8 cellular contexts compared by ENCODE assay signal in the genomic region with DNA sequence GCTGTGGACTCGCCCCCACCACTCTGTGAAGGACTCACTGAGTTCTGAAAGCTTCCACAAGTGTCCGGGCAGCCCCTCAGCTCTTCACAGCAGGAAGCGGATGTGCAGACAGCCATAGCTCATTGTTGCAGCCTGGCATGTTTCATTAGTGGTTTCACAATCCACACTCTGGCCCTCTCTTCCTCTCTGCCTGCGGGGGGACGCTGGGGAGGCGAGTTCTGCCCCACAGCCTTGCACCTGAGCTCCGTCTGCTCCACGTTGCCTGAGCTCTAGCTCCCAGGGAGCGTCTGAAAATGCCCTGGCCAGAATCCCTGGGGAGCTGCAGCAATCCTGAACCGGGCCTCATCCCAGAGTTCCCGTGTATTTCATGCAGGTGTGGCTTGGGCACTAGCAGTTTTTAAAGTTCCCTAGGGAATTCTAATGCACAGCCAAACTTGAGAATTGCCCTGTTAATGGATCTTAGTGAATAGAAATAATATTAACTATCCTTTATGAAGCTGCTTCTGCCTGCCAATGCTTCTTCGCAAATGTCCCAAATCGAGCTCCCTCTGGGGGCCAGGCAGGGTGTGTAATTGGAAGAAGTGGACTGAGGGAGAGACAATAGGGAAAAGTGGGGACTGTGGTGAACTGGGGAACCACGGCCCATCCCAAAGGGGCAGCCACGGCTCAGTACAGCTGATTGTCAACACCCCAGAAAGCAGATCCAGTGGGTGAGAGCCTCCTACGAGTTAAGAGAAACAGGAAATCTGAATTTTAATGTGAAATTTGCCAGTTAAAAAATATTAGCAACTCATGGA. TPM values are rescaled to one million over a fixed set of nuclear protein-coding genes. Genes with fewer than 3 reads are reported as not detected.
DNase-seq lines count a peak whose midpoint lies in the region; ATAC-seq and TF ChIP-seq lines count a peak whose summit lies in the region.

No MANE protein-coding gene starts in this region.

- WGBS in heart right ventricle, 2 donors: 45 to 54% methylated on average over 16 of the region's 16 CpGs

- H3K4me1 ChIP-seq in BLaER1: peaks cover 98% of the 10 kb centered on the region
- no peaks in the 10 kb centered on the region for H3K4me1 ChIP-seq in PC-9 (replicated peaks; ENCODE audit: insufficient read depth)
- H3K4me1 ChIP-seq in heart right ventricle: peaks cover 0 to 42% (median 16%) of the 10 kb centered on the region in 9 donors
- peaks cover 34 to 56% of the 10 kb centered on the region in 2 donors for H3K4me1 ChIP-seq in gastrocnemius medialis

- no peaks in the 10 kb centered on the region for H3K9me3 ChIP-seq in BLaER1
- no peaks in the 10 kb centered on the region for H3K9me3 ChIP-seq in PC-9 (ENCODE audit: insufficient read depth, low read depth)
- no peaks in the 10 kb centered on the region for H3K9me3 ChIP-seq in heart right ventricle
- H3K9me3 ChIP-seq in gastrocnemius medialis: no peaks in the 10 kb centered on the region

- H3F3A ChIP-seq in PC-9 (ENCODE audit: insufficient read depth, low read depth): no peaks in the 10 kb centered on the region

- H3K36me3 ChIP-seq in BLaER1 (no peaks in the 10 kb centered on the region), PC-9 (ENCODE audit: low read depth) (no peaks in the 10 kb centered on the region), heart right ventricle (no peaks in the 10 kb centered on the region), gastrocnemius medialis (no peaks in the 10 kb centered on the region)

- in situ Hi-C loops in gastrocnemius medialis (cut with MboI; ENCODE audit: low sequenced_read_pairs in 4 of 4): no loop called here

- no peak overlapping the region for H2AFZ ChIP-seq in PC-9

- H4K20me1 ChIP-seq in BLaER1 (no peaks in the 10 kb centered on the region), PC-9 (ENCODE audit: insufficient read depth) (no peaks in the 10 kb centered on the region)

- no peaks in the 10 kb centered on the region for H3K9me2 ChIP-seq in PC-9 (ENCODE audit: insufficient read depth)

- TF ChIP-seq CTCF in PC-9 (conservative IDR thresholded peaks at IDR 0.05) (no peak), heart right ventricle (IDR thresholded peaks at IDR 0.05) (peak in 2 of 9 donors; percentile 14 to 19), gastrocnemius medialis (IDR thresholded peaks at IDR 0.05 in 4 of 5, conservative IDR thresholded peaks at IDR 0.05 in 1 of 5) (peak in 1 of 5 experiments; percentile 28)

- TF ChIP-seq POLR2A in gastrocnemius medialis (IDR thresholded peaks at IDR 0.05): no peak

- POLR2A ChIA-PET in PC-9 (lab: Charles Lee; ENCODE audit: unreplicated experiment): interaction anchor here (0.7 kb wide), 1 partner anchor 260 kb away, joined by 3 read pairs; no protein-coding TSS in a partner anchor

- H3K79me2 ChIP-seq in PC-9 (ENCODE audit: low read depth): no peaks in the 10 kb centered on the region

- ATAC-seq in GM18519 (IDR thresholded peaks at IDR 0.05; ENCODE audit: low FRiP score, unreplicated experiment) (peak; percentile 35), HG03060 (IDR thresholded peaks at IDR 0.05; ENCODE audit: low read depth, unreplicated experiment) (peak; percentile 36), heart right ventricle (peak in 5 of 8 donors; percentile 13 to 49 (median 21)), gastrocnemius medialis (no peak)

- H3K4me2 ChIP-seq in BLaER1 (peak overlapping the region; percentile 86), PC-9 (peak overlapping the region; percentile 28; the same call in 1 of the 2 replicates)

- CTCF ChIA-PET in PC-9 (lab: Charles Lee): interaction anchor here (0.8 to 1.0 kb wide), 2 partner anchors 83 to 85 kb away, joined by 3 to 7 read pairs; a partner anchor contains a TSS

- H3K27ac ChIP-seq in BLaER1: peak overlapping the region; percentile 72
- no peak overlapping the region for H3K27ac ChIP-seq in PC-9
- peak overlapping the region in 2 of 10 donors; percentile 19 to 65 for H3K27ac ChIP-seq in heart right ventricle
- H3K27ac ChIP-seq in gastrocnemius medialis: peak overlapping the region in 2 of 4 donors; percentile 14 to 34

- H3K27me3 ChIP-seq in BLaER1 (peaks cover 5% of the 10 kb centered on the region; the same call in 1 of the 2 replicates), PC-9 (ENCODE audit: insufficient read depth, low read depth) (peaks cover 89% of the 10 kb centered on the region), heart right ventricle (peaks cover 0 to 8% (median 0%) of the 10 kb centered on the region in 7 donors), gastrocnemius medialis (peaks cover 0 to 2% (median 0%) of the 10 kb centered on the region in 3 donors)

- no peak overlapping the region for H3K4me3 ChIP-seq in BLaER1
- H3K4me3 ChIP-seq in PC-9: no peak overlapping the region
- no peak overlapping the region for H3K4me3 ChIP-seq in heart right ventricle
- no peak overlapping the region for H3K4me3 ChIP-seq in gastrocnemius medialis

- BruUV-seq in PC-9 (replicated peaks; lab: Mats Ljungman, UMichigan): no TSS peak

- peak overlapping the region; percentile 34; the same call in 1 of the 2 replicates for H3K9ac ChIP-seq in BLaER1

- intact Hi-C loops in PC-9 (cut with micrococcal nuclease; ENCODE audit: unreplicated experiment) (loop anchor here (5.0 kb wide), 1 partner anchor 36 kb away; no protein-coding TSS in a partner anchor), heart right ventricle (cut with DNase I) (loop anchor here in 1 of 10 donors (5.0 kb wide), 1 partner anchor 41 kb away; no protein-coding TSS in a partner anchor), gastrocnemius medialis (cut with DNase I; ENCODE audit: low total_unique reads) (loop anchor here (2.0 kb wide), 1 partner anchor 81 kb away; no protein-coding TSS in a partner anchor)

- no peak for DNase-seq in PC-9
- DNase-seq in heart right ventricle: no peak
- no peak for DNase-seq in NCI-H446 (lab: John Stamatoyannopoulos, UW)
- no peak for DNase-seq in NCI-H2196 (lab: John Stamatoyannopoulos, UW; ENCODE audit: unreplicated experiment)
- no peak for DNase-seq in gastrocnemius medialis

RNA-seq across cellular contexts. Expression of a gene that starts 51.5 kb away (rescaled TPM):
- total RNA-seq in PC-9 (2021) (not detected in 2 replicates), heart right ventricle (not detected), gastrocnemius medialis (not detected)
- polyA plus RNA-seq in heart right ventricle: not detected

Comparison
In these comparisons a context has a peak if more than half of its experiments do, and no peak if none do; other contexts are left out.
1. ATAC-seq: peak in GM18519 (single experiment), HG03060 (single experiment) and heart right ventricle (5 of 8); none in gastrocnemius medialis (0 of 2).